In the genomic region with DNA sequence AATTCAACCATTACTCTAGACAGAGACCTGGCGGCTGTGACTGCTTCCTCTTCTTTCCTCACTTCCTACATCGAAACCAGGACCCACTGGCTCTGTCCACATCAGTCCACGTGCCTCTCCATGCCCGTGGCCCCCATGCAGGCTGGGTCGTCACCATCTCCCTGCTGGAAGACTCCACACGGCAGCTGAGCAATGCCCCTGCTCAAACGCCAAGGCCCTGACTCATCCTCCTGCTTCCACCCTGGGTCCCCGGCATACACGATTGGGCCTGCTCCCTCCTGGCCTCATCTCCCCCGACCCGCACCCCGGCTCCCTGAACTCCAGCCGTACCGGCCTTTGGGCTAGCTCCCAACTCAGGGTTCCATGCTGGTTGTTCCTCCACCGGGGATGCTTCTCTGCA, we compare ENCODE assay signal across 16 cellular contexts.
DNase-seq lines count a peak whose midpoint lies in the region; ATAC-seq, FAIRE-seq and TF ChIP-seq lines count a peak whose summit lies in the region.
"Had no signal": no experiment of that assay in that cellular context is flagged by ENCODE, and none has a peak within 500 bp of the region (broad histone marks: within the 10 kb centered on the region; RNA-seq: fewer than 3 reads in every experiment).

No MANE protein-coding gene starts in this region.

- ATAC-seq in Right ventricle myocardium superior (ENCODE audit: poor library complexity) (no peak), left ventricle myocardium superior (no peak), upper lobe of right lung (peak; percentile 39)

- DNase-seq in Right ventricle myocardium superior = peak; percentile 11
- no peak for DNase-seq in left ventricle myocardium superior
- peak; percentile 33 for DNase-seq in astrocyte (ENCODE audit: low read depth)
- no peak for DNase-seq in keratinocyte (ENCODE audit: low read depth, low spot score)
- peak; percentile 57 for DNase-seq in upper lobe of right lung
- no peak for DNase-seq in SKM-1 (lab: John Stamatoyannopoulos, UW; ENCODE audit: unreplicated experiment)
- no peak for DNase-seq in DMS79 treated with DMSO at 0.1 percent for 48 hours (lab: John Stamatoyannopoulos, UW)
- DNase-seq in nucleus accumbens (lab: John Stamatoyannopoulos, UW) = no peak
- DNase-seq: activated CD8-positive, alpha-beta memory T cell treated with anti-CD3 and anti-CD28 coated beads for 24 hours; H9; MV-4-11; NCI-H2171 treated with DMSO at 0.1 percent for 48 hours had no signal

- H3K4me1 ChIP-seq in astrocyte (ENCODE audit: insufficient read depth, low read length) (peaks cover 4% of the 10 kb centered on the region), keratinocyte (ENCODE audit: control insufficient read depth, extremely low read depth, insufficient read depth, low read length) (peaks cover 10% of the 10 kb centered on the region), upper lobe of right lung (no peaks in the 10 kb centered on the region)
- H3K4me1 ChIP-seq: tibial artery had no signal

- H3K9ac ChIP-seq in astrocyte (ENCODE audit: low read length) (no peak overlapping the region), keratinocyte (ENCODE audit: control insufficient read depth, extremely low read depth, insufficient read depth, low read length) (no peak overlapping the region)

- H3K36me3 Mint-ChIP-seq in astrocyte (ENCODE audit: low read depth, unreplicated experiment) = no peaks in the 10 kb centered on the region

- H3K9me3 ChIP-seq in astrocyte (ENCODE audit: insufficient read depth, low read depth, low read length) (no peaks in the 10 kb centered on the region), keratinocyte (ENCODE audit: control insufficient read depth, low read depth, low read length) (no peaks in the 10 kb centered on the region), upper lobe of right lung (no peaks in the 10 kb centered on the region)
- H3K9me3 ChIP-seq: ovary, tibial artery had no signal

- H3K27me3 ChIP-seq in astrocyte (ENCODE audit: insufficient read depth, low read length) (no peaks in the 10 kb centered on the region), keratinocyte (ENCODE audit: control insufficient read depth, extremely low read depth, insufficient read depth, low read length) (no peaks in the 10 kb centered on the region), upper lobe of right lung (no peaks in the 10 kb centered on the region)
- H3K27me3 ChIP-seq: ovary, tibial artery had no signal

- H3K79me2 ChIP-seq in astrocyte (ENCODE audit: insufficient read depth, low read length) (no peaks in the 10 kb centered on the region), keratinocyte (ENCODE audit: control insufficient read depth, insufficient read depth, low read length) (no peaks in the 10 kb centered on the region)

- H3K4me3 ChIP-seq in astrocyte (ENCODE audit: insufficient read depth, low read depth, low read length) = no peak overlapping the region
- no peak overlapping the region for H3K4me3 ChIP-seq in keratinocyte (ENCODE audit: control insufficient read depth in 2 of 3, extremely low read depth in 1 of 3, insufficient read depth in 2 of 3, low read depth in 1 of 3, low read length in 3 of 3)
- H3K4me3 ChIP-seq in upper lobe of right lung = no peak overlapping the region
- H3K4me3 ChIP-seq: coronary artery, ovary, SK-N-MC, tibial artery had no signal

- H3K4me2 ChIP-seq in astrocyte (ENCODE audit: low read length) = no peak overlapping the region
- no peak overlapping the region for H3K4me2 ChIP-seq in keratinocyte (ENCODE audit: control insufficient read depth, extremely low read depth, insufficient read depth, low read depth, low read length)

- TF ChIP-seq CTCF in astrocyte (IDR thresholded peaks at IDR 0.05; ENCODE audit: insufficient read depth, low read depth, low read length) = no peak
- no peak for TF ChIP-seq CTCF in keratinocyte (optimal IDR thresholded peaks at IDR 0.05 in 1 of 3, IDR thresholded peaks at IDR 0.05 in 1 of 3, conservative IDR thresholded peaks at IDR 0.05 in 1 of 3; ENCODE audit: extremely low read depth in 1 of 3, insufficient read depth in 2 of 3, low read length in 3 of 3)
- TF ChIP-seq CTCF in upper lobe of right lung (IDR thresholded peaks at IDR 0.05) = no peak

- H4K20me1 ChIP-seq in astrocyte (ENCODE audit: insufficient read depth, low read length) (no peaks in the 10 kb centered on the region), keratinocyte (ENCODE audit: control insufficient read depth, extremely low read depth, insufficient read depth, low read length) (no peaks in the 10 kb centered on the region)

- intact Hi-C loops in Right ventricle myocardium superior (cut with DNase I) = no loop called here
- intact Hi-C loops in left ventricle myocardium superior (cut with micrococcal nuclease) = no loop called here
- intact Hi-C loops in upper lobe of right lung (cut with DNase I) = no loop called here

- FAIRE-seq in astrocyte (lab: Jason Lieb, UNC) (no peak), keratinocyte (lab: Jason Lieb, UNC) (peak; percentile 48)

- H3K4me1 Mint-ChIP-seq in astrocyte (ENCODE audit: low read depth, unreplicated experiment) = peaks cover 9% of the 10 kb centered on the region

- peak overlapping the region; percentile 40 for H3K4me3 Mint-ChIP-seq in astrocyte (ENCODE audit: unreplicated experiment)
- H3K4me3 Mint-ChIP-seq: H9 had no signal

- H3K36me3 ChIP-seq in astrocyte (ENCODE audit: insufficient read depth, low read length) = no peaks in the 10 kb centered on the region
- H3K36me3 ChIP-seq in keratinocyte (ENCODE audit: control insufficient read depth in 2 of 2, extremely low read depth in 1 of 2, insufficient read depth in 2 of 2, low read length in 2 of 2) = no peaks in the 10 kb centered on the region
- H3K36me3 ChIP-seq in upper lobe of right lung = no peaks in the 10 kb centered on the region
- H3K36me3 ChIP-seq: ovary, tibial artery had no signal

- peaks cover 15% of the 10 kb centered on the region for H3K27me3 Mint-ChIP-seq in astrocyte (ENCODE audit: low read depth, unreplicated experiment)

- no peak overlapping the region for H3K27ac Mint-ChIP-seq in astrocyte (ENCODE audit: unreplicated experiment)
- H3K27ac Mint-ChIP-seq: H9 had no signal

- no peaks in the 10 kb centered on the region for H3K9me1 ChIP-seq in keratinocyte (ENCODE audit: control insufficient read depth, extremely low read depth, insufficient read depth, low read length)

- no peak overlapping the region for H2AFZ ChIP-seq in astrocyte (ENCODE audit: low read depth, low read length)
- H2AFZ ChIP-seq in keratinocyte (ENCODE audit: control insufficient read depth, low read length) = peak overlapping the region; percentile 49

- H3K27ac ChIP-seq in astrocyte (ENCODE audit: low read depth, low read length) = no peak overlapping the region
- no peak overlapping the region for H3K27ac ChIP-seq in keratinocyte (ENCODE audit: control insufficient read depth, insufficient read depth, low read length)
- H3K27ac ChIP-seq in upper lobe of right lung = no peak overlapping the region
- H3K27ac ChIP-seq: coronary artery, ovary, SK-N-MC, tibial artery had no signal

- dilution Hi-C loops in keratinocyte (cut with MboI; ENCODE audit: extremely low pct_ligation_motif_present, low sequenced_read_pairs) = no loop called here

- no peaks in the 10 kb centered on the region for H3K9me3 Mint-ChIP-seq in astrocyte (ENCODE audit: unreplicated experiment)
- H3K9me3 Mint-ChIP-seq: H9 had no signal

Comparison
In these comparisons a context has a peak if more than half of its experiments do, and no peak if none do; other contexts are left out.
1. DNase-seq: peak in Right ventricle myocardium superior (single experiment), astrocyte (single experiment) and upper lobe of right lung (single experiment); none in left ventricle myocardium superior (single experiment), keratinocyte (single experiment), SKM-1 (single experiment), DMS79 treated with DMSO at 0.1 percent for 48 hours (single experiment) and nucleus accumbens (0 of 56).